1 cellular context compared by ENCODE assay signal in the genomic region with DNA sequence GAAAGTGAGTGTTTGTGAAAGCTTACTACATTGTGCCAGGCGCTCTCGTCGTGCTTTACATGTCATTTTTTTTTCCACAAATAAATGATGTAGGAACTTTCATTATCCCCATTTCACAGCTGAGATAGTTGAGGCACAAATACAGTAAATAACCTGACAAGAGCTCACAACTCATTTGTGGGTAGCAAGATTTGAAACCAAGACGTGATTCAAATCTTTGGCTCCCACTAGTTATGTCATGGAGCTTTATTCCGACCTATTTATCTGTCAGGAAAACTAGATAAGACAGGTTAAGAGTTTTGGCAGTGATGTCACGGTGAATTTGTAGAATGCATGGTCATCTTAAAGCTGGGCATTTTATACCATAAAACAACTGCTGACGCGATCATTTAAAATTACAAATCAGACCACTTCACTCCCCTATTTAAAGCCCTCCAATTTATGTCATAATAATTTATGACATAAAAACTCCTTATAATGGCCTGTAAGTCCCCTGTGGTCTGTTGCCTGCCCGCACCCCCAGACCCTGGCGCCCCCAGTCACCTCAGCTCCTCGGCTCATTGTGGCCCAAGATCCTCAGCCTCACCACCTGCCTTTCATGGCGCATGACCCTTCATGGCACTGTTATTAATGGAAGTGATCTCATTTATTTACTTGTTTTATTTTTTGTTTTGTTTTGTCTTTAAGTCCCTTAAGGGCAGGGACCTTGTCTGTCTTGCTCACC.
TF ChIP-seq lines count a peak whose summit lies in the region.

No MANE protein-coding gene starts in this region.

TF ChIP-seq in HepG2, 621 proteins besides CTCF, POLR2A, EP300 and RAD21 (continued from another document and continues in another):
- TF ChIP-seq, protein P1, sequence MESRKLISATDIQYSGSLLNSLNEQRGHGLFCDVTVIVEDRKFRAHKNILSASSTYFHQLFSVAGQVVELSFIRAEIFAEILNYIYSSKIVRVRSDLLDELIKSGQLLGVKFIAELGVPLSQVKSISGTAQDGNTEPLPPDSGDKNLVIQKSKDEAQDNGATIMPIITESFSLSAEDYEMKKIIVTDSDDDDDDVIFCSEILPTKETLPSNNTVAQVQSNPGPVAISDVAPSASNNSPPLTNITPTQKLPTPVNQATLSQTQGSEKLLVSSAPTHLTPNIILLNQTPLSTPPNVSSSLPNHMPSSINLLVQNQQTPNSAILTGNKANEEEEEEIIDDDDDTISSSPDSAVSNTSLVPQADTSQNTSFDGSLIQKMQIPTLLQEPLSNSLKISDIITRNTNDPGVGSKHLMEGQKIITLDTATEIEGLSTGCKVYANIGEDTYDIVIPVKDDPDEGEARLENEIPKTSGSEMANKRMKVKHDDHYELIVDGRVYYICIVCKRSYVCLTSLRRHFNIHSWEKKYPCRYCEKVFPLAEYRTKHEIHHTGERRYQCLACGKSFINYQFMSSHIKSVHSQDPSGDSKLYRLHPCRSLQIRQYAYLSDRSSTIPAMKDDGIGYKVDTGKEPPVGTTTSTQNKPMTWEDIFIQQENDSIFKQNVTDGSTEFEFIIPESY (CRISPR knock-in tag; IDR thresholded peaks at IDR 0.05): no peak
- TF ChIP-seq ZNF839 (CRISPR knock-in tag; IDR thresholded peaks at IDR 0.05; ENCODE audit: borderline replicate concordance) (no peak), ZNF230 (CRISPR knock-in tag; IDR thresholded peaks at IDR 0.05) (no peak), ZNF75D (CRISPR knock-in tag; IDR thresholded peaks at IDR 0.05; ENCODE audit: borderline replicate concordance) (no peak), ZNF709 (CRISPR knock-in tag; IDR thresholded peaks at IDR 0.05) (no peak), KDM5A (IDR thresholded peaks at IDR 0.05; ENCODE audit: borderline replicate concordance, low read length) (peak; percentile 0; the same call in 1 of the 2 replicates), ZNF772 (CRISPR knock-in tag; IDR thresholded peaks at IDR 0.05) (no peak), ZNF7 (CRISPR knock-in tag; IDR thresholded peaks at IDR 0.05) (no peak), ZBTB21 (CRISPR knock-in tag; IDR thresholded peaks at IDR 0.05) (no peak), GPN1 (CRISPR knock-in tag; IDR thresholded peaks at IDR 0.05; ENCODE audit: borderline replicate concordance) (no peak), ZNF224 (CRISPR knock-in tag; IDR thresholded peaks at IDR 0.05) (no peak), TP53 (CRISPR knock-in tag; conservative IDR thresholded peaks at IDR 0.05) (no peak), FOSL2 (CRISPR knock-in tag; IDR thresholded peaks at IDR 0.05) (no peak), POLR2AphosphoS2 (IDR thresholded peaks at IDR 0.05; ENCODE audit: low read depth, low read length) (no peak), CHD4 (IDR thresholded peaks at IDR 0.05; ENCODE audit: borderline replicate concordance, low read length) (peak; percentile 96), ZNF605 (CRISPR knock-in tag; IDR thresholded peaks at IDR 0.05) (no peak), AGO1 (IDR thresholded peaks at IDR 0.05; ENCODE audit: low read depth, low read length, poor library complexity, severe bottlenecking) (no peak), HMG20B (CRISPR knock-in tag; conservative IDR thresholded peaks at IDR 0.05) (no peak), ZNF761 (CRISPR knock-in tag; conservative IDR thresholded peaks at IDR 0.05) (no peak), ZNF644 (CRISPR knock-in tag; IDR thresholded peaks at IDR 0.05; ENCODE audit: low read depth) (peak; percentile 1; the same call in 1 of the 2 replicates), NFRKB (IDR thresholded peaks at IDR 0.05) (no peak)
- TF ChIP-seq, protein P2, sequence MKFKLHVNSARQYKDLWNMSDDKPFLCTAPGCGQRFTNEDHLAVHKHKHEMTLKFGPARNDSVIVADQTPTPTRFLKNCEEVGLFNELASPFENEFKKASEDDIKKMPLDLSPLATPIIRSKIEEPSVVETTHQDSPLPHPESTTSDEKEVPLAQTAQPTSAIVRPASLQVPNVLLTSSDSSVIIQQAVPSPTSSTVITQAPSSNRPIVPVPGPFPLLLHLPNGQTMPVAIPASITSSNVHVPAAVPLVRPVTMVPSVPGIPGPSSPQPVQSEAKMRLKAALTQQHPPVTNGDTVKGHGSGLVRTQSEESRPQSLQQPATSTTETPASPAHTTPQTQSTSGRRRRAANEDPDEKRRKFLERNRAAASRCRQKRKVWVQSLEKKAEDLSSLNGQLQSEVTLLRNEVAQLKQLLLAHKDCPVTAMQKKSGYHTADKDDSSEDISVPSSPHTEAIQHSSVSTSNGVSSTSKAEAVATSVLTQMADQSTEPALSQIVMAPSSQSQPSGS (CRISPR knock-in tag; IDR thresholded peaks at IDR 0.05): no peak
- TF ChIP-seq, protein P3, sequence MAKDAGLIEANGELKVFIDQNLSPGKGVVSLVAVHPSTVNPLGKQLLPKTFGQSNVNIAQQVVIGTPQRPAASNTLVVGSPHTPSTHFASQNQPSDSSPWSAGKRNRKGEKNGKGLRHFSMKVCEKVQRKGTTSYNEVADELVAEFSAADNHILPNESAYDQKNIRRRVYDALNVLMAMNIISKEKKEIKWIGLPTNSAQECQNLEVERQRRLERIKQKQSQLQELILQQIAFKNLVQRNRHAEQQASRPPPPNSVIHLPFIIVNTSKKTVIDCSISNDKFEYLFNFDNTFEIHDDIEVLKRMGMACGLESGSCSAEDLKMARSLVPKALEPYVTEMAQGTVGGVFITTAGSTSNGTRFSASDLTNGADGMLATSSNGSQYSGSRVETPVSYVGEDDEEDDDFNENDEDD (CRISPR knock-in tag; IDR thresholded peaks at IDR 0.05; ENCODE audit: borderline replicate concordance): no peak
- TF ChIP-seq, protein P4, sequence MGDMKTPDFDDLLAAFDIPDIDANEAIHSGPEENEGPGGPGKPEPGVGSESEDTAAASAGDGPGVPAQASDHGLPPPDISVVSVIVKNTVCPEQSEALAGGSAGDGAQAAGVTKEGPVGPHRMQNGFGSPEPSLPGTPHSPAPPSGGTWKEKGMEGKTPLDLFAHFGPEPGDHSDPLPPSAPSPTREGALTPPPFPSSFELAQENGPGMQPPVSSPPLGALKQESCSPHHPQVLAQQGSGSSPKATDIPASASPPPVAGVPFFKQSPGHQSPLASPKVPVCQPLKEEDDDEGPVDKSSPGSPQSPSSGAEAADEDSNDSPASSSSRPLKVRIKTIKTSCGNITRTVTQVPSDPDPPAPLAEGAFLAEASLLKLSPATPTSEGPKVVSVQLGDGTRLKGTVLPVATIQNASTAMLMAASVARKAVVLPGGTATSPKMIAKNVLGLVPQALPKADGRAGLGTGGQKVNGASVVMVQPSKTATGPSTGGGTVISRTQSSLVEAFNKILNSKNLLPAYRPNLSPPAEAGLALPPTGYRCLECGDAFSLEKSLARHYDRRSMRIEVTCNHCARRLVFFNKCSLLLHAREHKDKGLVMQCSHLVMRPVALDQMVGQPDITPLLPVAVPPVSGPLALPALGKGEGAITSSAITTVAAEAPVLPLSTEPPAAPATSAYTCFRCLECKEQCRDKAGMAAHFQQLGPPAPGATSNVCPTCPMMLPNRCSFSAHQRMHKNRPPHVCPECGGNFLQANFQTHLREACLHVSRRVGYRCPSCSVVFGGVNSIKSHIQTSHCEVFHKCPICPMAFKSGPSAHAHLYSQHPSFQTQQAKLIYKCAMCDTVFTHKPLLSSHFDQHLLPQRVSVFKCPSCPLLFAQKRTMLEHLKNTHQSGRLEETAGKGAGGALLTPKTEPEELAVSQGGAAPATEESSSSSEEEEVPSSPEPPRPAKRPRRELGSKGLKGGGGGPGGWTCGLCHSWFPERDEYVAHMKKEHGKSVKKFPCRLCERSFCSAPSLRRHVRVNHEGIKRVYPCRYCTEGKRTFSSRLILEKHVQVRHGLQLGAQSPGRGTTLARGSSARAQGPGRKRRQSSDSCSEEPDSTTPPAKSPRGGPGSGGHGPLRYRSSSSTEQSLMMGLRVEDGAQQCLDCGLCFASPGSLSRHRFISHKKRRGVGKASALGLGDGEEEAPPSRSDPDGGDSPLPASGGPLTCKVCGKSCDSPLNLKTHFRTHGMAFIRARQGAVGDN (CRISPR knock-in tag; IDR thresholded peaks at IDR 0.05): no peak
- TF ChIP-seq, protein P5, sequence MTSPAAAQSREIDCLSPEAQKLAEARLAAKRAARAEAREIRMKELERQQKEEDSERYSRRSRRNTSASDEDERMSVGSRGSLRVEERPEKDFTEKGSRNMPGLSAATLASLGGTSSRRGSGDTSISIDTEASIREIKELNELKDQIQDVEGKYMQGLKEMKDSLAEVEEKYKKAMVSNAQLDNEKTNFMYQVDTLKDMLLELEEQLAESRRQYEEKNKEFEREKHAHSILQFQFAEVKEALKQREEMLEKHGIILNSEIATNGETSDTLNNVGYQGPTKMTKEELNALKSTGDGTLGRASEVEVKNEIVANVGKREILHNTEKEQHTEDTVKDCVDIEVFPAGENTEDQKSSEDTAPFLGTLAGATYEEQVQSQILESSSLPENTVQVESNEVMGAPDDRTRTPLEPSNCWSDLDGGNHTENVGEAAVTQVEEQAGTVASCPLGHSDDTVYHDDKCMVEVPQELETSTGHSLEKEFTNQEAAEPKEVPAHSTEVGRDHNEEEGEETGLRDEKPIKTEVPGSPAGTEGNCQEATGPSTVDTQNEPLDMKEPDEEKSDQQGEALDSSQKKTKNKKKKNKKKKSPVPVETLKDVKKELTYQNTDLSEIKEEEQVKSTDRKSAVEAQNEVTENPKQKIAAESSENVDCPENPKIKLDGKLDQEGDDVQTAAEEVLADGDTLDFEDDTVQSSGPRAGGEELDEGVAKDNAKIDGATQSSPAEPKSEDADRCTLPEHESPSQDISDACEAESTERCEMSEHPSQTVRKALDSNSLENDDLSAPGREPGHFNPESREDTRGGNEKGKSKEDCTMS (CRISPR knock-in tag; conservative IDR thresholded peaks at IDR 0.05): no peak
- TF ChIP-seq, protein P6, sequence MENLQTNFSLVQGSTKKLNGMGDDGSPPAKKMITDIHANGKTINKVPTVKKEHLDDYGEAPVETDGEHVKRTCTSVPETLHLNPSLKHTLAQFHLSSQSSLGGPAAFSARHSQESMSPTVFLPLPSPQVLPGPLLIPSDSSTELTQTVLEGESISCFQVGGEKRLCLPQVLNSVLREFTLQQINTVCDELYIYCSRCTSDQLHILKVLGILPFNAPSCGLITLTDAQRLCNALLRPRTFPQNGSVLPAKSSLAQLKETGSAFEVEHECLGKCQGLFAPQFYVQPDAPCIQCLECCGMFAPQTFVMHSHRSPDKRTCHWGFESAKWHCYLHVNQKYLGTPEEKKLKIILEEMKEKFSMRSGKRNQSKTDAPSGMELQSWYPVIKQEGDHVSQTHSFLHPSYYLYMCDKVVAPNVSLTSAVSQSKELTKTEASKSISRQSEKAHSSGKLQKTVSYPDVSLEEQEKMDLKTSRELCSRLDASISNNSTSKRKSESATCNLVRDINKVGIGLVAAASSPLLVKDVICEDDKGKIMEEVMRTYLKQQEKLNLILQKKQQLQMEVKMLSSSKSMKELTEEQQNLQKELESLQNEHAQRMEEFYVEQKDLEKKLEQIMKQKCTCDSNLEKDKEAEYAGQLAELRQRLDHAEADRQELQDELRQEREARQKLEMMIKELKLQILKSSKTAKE (CRISPR knock-in tag; IDR thresholded peaks at IDR 0.05; ENCODE audit: borderline replicate concordance): no peak
- TF ChIP-seq, protein P7, sequence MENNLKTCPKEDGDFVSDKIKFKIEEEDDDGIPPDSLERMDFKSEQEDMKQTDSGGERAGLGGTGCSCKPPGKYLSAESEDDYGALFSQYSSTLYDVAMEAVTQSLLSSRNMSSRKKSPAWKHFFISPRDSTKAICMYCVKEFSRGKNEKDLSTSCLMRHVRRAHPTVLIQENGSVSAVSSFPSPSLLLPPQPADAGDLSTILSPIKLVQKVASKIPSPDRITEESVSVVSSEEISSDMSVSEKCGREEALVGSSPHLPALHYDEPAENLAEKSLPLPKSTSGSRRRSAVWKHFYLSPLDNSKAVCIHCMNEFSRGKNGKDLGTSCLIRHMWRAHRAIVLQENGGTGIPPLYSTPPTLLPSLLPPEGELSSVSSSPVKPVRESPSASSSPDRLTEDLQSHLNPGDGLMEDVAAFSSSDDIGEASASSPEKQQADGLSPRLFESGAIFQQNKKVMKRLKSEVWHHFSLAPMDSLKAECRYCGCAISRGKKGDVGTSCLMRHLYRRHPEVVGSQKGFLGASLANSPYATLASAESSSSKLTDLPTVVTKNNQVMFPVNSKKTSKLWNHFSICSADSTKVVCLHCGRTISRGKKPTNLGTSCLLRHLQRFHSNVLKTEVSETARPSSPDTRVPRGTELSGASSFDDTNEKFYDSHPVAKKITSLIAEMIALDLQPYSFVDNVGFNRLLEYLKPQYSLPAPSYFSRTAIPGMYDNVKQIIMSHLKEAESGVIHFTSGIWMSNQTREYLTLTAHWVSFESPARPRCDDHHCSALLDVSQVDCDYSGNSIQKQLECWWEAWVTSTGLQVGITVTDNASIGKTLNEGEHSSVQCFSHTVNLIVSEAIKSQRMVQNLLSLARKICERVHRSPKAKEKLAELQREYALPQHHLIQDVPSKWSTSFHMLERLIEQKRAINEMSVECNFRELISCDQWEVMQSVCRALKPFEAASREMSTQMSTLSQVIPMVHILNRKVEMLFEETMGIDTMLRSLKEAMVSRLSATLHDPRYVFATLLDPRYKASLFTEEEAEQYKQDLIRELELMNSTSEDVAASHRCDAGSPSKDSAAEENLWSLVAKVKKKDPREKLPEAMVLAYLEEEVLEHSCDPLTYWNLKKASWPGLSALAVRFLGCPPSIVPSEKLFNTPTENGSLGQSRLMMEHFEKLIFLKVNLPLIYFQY (CRISPR knock-in tag; IDR thresholded peaks at IDR 0.05; ENCODE audit: borderline replicate concordance): 0 out of 2 replicates have a peak, but pooled peaks have one; percentile 45
- TF ChIP-seq, protein P8, sequence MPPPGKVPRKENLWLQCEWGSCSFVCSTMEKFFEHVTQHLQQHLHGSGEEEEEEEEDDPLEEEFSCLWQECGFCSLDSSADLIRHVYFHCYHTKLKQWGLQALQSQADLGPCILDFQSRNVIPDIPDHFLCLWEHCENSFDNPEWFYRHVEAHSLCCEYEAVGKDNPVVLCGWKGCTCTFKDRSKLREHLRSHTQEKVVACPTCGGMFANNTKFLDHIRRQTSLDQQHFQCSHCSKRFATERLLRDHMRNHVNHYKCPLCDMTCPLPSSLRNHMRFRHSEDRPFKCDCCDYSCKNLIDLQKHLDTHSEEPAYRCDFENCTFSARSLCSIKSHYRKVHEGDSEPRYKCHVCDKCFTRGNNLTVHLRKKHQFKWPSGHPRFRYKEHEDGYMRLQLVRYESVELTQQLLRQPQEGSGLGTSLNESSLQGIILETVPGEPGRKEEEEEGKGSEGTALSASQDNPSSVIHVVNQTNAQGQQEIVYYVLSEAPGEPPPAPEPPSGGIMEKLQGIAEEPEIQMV (CRISPR knock-in tag; IDR thresholded peaks at IDR 0.05; ENCODE audit: low read depth): no peak
- TF ChIP-seq, protein P9, sequence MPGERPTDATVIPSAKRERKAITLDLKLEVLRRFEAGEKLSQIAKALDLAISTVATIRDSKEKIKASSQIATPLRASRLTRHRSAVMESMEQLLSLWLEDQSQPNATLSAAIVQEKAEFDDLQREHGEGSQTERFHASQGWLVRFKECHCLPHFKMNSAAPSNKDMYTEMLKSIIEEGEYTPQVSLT (CRISPR knock-in tag; IDR thresholded peaks at IDR 0.05; ENCODE audit: borderline replicate concordance, low read depth): no peak
